In the genomic region with DNA sequence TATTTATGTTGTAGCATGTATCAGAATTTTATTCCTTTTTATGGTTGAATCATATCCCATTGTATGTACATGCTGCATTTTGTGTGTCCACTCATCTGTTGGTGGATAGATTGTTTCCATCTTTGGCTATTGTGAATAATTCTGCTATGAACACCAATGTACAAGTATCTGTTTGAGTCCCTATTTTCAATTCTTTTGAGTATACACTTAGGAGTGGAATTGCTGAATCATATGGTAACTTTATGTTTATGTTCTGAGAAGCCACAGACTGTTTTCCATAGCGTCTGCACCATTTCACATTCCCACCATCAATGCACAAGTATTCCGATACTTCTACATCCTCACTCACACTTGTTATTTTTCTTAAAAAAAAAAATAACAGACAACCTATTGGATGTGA, we compare ENCODE assay signal across 19 cellular contexts.
DNase-seq lines count a peak whose midpoint lies in the region; ATAC-seq and TF ChIP-seq lines count a peak whose summit lies in the region.
"Had no signal": no experiment of that assay in that cellular context is flagged by ENCODE, and none has a peak within 500 bp of the region (broad histone marks: within the 10 kb centered on the region; RNA-seq: fewer than 3 reads in every experiment).

No MANE protein-coding gene starts in this region.

- no TSS peak for BruUV-seq in MCF 10A (replicated peaks; lab: Mats Ljungman, UMichigan)

- ATAC-seq in natural killer cell treated with Interleukin-12 subunit alpha and Interleukin-12 subunit beta and Interleukin-15 and Interleukin-18, amount 100 ng/mL, for 72 hours = peak in 1 of 2 donors; percentile 65
- no peak for ATAC-seq in natural killer cell
- no peak for ATAC-seq in T-helper 17 cell
- ATAC-seq in stimulated activated naive CD8-positive, alpha-beta T cell treated with anti-CD3 and anti-CD28 coated beads, Interleukin-15, amount 100 ng/mL, for 72 hours = peak; percentile 81
- ATAC-seq: gastroesophageal sphincter had no signal

- POLR2A ChIA-PET in MCF 10A (lab: Yijun Ruan, JAX) = interaction anchor here (1.0 kb wide), 1 partner anchor 8 kb away, joined by 3 read pairs; no protein-coding TSS in a partner anchor

- DNase-seq in natural killer cell treated with Interleukin-12 subunit alpha and Interleukin-12 subunit beta and Interleukin-15 and Interleukin-18, amount 100 ng/mL, for 72 hours (ENCODE audit: low spot score) = no peak
- DNase-seq in natural killer cell = no peak
- no peak for DNase-seq in T-helper 17 cell
- DNase-seq in choroid plexus epithelial cell (ENCODE audit: low read depth) = peak; percentile 67
- DNase-seq in stimulated activated naive CD8-positive, alpha-beta T cell treated with anti-CD3 and anti-CD28 coated beads, Interleukin-15, amount 100 ng/mL, for 72 hours = no peak
- DNase-seq in SJCRH30 = no peak
- DNase-seq in NCI-H1436 (lab: John Stamatoyannopoulos, UW) = no peak
- DNase-seq in MCF 10A (ENCODE audit: unreplicated experiment) = no peak
- DNase-seq: activated CD8-positive, alpha-beta memory T cell treated with anti-CD3 and anti-CD28 coated beads, Interleukin-2, amount 50 U/mL, for 4 hours; AML-193; Calu3; dorsolateral prefrontal cortex; EL; NCI-H1694 treated with DMSO at 0.1 percent for 48 hours; NCI-H2227 treated with DMSO at 0.1 percent for 48 hours; transverse colon had no signal

- peak overlapping the region; percentile 50 to 81 for H3K27ac Mint-ChIP-seq in natural killer cell treated with Interleukin-12 subunit alpha and Interleukin-12 subunit beta and Interleukin-15 and Interleukin-18, amount 100 ng/mL, for 72 hours
- H3K27ac Mint-ChIP-seq in natural killer cell (no peak overlapping the region), T-helper 17 cell (peak overlapping the region; percentile 98), MCF 10A (ENCODE audit: low read depth, unreplicated experiment) (no peak overlapping the region)
- peak overlapping the region in 1 of 2 donors; percentile 76 for H3K27ac Mint-ChIP-seq in stimulated activated naive CD8-positive, alpha-beta T cell treated with anti-CD3 and anti-CD28 coated beads, Interleukin-15, amount 100 ng/mL, for 72 hours
- H3K27ac Mint-ChIP-seq: T-helper 1 cell treated with Interleukin-12 subunit alpha and Interleukin-12 subunit beta and Interleukin-4 antibody, amounts not matched to agents 30 μg/mL and 1 μg/mL, for 36 hours had no signal

- no peaks in the 10 kb centered on the region for H3K4me1 ChIP-seq in SJCRH30
- H3K4me1 ChIP-seq: gastroesophageal sphincter had no signal

- no peaks in the 10 kb centered on the region for H3K27me3 ChIP-seq in SJCRH30
- H3K27me3 ChIP-seq: cardiac muscle cell, dorsolateral prefrontal cortex, gastroesophageal sphincter, transverse colon had no signal

- H3K9me3 Mint-ChIP-seq in natural killer cell treated with Interleukin-12 subunit alpha and Interleukin-12 subunit beta and Interleukin-15 and Interleukin-18, amount 100 ng/mL, for 72 hours = no peaks in the 10 kb centered on the region
- no peaks in the 10 kb centered on the region for H3K9me3 Mint-ChIP-seq in natural killer cell
- no peaks in the 10 kb centered on the region for H3K9me3 Mint-ChIP-seq in stimulated activated naive CD8-positive, alpha-beta T cell treated with anti-CD3 and anti-CD28 coated beads, Interleukin-15, amount 100 ng/mL, for 72 hours
- no peaks in the 10 kb centered on the region for H3K9me3 Mint-ChIP-seq in MCF 10A (ENCODE audit: unreplicated experiment)
- H3K9me3 Mint-ChIP-seq: T-helper 1 cell treated with Interleukin-12 subunit alpha and Interleukin-12 subunit beta and Interleukin-4 antibody, amounts not matched to agents 30 μg/mL and 1 μg/mL, for 36 hours had no signal

- TF ChIP-seq CTCF in natural killer cell (IDR thresholded peaks at IDR 0.05) (no peak), choroid plexus epithelial cell (conservative IDR thresholded peaks at IDR 0.05; ENCODE audit: low read depth, low read length) (no peak), MCF 10A (IDR thresholded peaks at IDR 0.05; ENCODE audit: unreplicated experiment) (no peak)

- H3K27me3 Mint-ChIP-seq in natural killer cell treated with Interleukin-12 subunit alpha and Interleukin-12 subunit beta and Interleukin-15 and Interleukin-18, amount 100 ng/mL, for 72 hours = no peaks in the 10 kb centered on the region
- H3K27me3 Mint-ChIP-seq in natural killer cell (ENCODE audit: low read depth in 2 of 2) (no peaks in the 10 kb centered on the region), T-helper 17 cell (no peaks in the 10 kb centered on the region), MCF 10A (ENCODE audit: insufficient read depth, unreplicated experiment) (no peaks in the 10 kb centered on the region)
- H3K27me3 Mint-ChIP-seq in stimulated activated naive CD8-positive, alpha-beta T cell treated with anti-CD3 and anti-CD28 coated beads, Interleukin-15, amount 100 ng/mL, for 72 hours = no peaks in the 10 kb centered on the region

- no peaks in the 10 kb centered on the region for H3K9me3 ChIP-seq in T-helper 17 cell (ENCODE audit: control insufficient read depth, low read length, poor library complexity, severe bottlenecking)
- no peaks in the 10 kb centered on the region for H3K9me3 ChIP-seq in SJCRH30 (replicated peaks)
- H3K9me3 ChIP-seq: gastroesophageal sphincter, transverse colon had no signal

- CTCF ChIA-PET in MCF 10A (lab: Yijun Ruan, JAX) = no interaction called here

- no peak overlapping the region for H3K4me3 ChIP-seq in choroid plexus epithelial cell (ENCODE audit: low read depth, low read length)
- no peak overlapping the region for H3K4me3 ChIP-seq in SJCRH30
- H3K4me3 ChIP-seq: cardiac muscle cell, dorsolateral prefrontal cortex, gastroesophageal sphincter, transverse colon had no signal

- no peak overlapping the region for H3K4me3 Mint-ChIP-seq in natural killer cell treated with Interleukin-12 subunit alpha and Interleukin-12 subunit beta and Interleukin-15 and Interleukin-18, amount 100 ng/mL, for 72 hours
- H3K4me3 Mint-ChIP-seq in natural killer cell (no peak overlapping the region), T-helper 17 cell (peak overlapping the region; percentile 51), MCF 10A (ENCODE audit: unreplicated experiment) (no peak overlapping the region)
- H3K4me3 Mint-ChIP-seq in stimulated activated naive CD8-positive, alpha-beta T cell treated with anti-CD3 and anti-CD28 coated beads, Interleukin-15, amount 100 ng/mL, for 72 hours = peak overlapping the region in 1 of 2 donors; percentile 50
- H3K4me3 Mint-ChIP-seq: T-helper 1 cell treated with Interleukin-12 subunit alpha and Interleukin-12 subunit beta and Interleukin-4 antibody, amounts not matched to agents 30 μg/mL and 1 μg/mL, for 36 hours had no signal

- peaks cover 9 to 20% of the 10 kb centered on the region in 2 donors for H3K4me1 Mint-ChIP-seq in natural killer cell treated with Interleukin-12 subunit alpha and Interleukin-12 subunit beta and Interleukin-15 and Interleukin-18, amount 100 ng/mL, for 72 hours (ENCODE audit: low read depth in 2 of 2)
- H3K4me1 Mint-ChIP-seq in natural killer cell (peaks cover 0 to 13% of the 10 kb centered on the region in 2 donors), T-helper 17 cell (peaks cover 44% of the 10 kb centered on the region), MCF 10A (ENCODE audit: insufficient read depth, unreplicated experiment) (no peaks in the 10 kb centered on the region)
- H3K4me1 Mint-ChIP-seq in stimulated activated naive CD8-positive, alpha-beta T cell treated with anti-CD3 and anti-CD28 coated beads, Interleukin-15, amount 100 ng/mL, for 72 hours = peaks cover 60% of the 10 kb centered on the region

- no peak overlapping the region for H3K27ac ChIP-seq in SJCRH30
- H3K27ac ChIP-seq: cardiac muscle cell, gastroesophageal sphincter, transverse colon had no signal

- no peaks in the 10 kb centered on the region for H3K36me3 Mint-ChIP-seq in natural killer cell treated with Interleukin-12 subunit alpha and Interleukin-12 subunit beta and Interleukin-15 and Interleukin-18, amount 100 ng/mL, for 72 hours
- H3K36me3 Mint-ChIP-seq in natural killer cell = no peaks in the 10 kb centered on the region
- no peaks in the 10 kb centered on the region for H3K36me3 Mint-ChIP-seq in T-helper 17 cell (ENCODE audit: low read depth)
- no peaks in the 10 kb centered on the region for H3K36me3 Mint-ChIP-seq in MCF 10A (ENCODE audit: insufficient read depth, unreplicated experiment)

- H3K36me3 ChIP-seq in SJCRH30 = no peaks in the 10 kb centered on the region
- H3K36me3 ChIP-seq: cardiac muscle cell, gastroesophageal sphincter, transverse colon had no signal

- intact Hi-C loops in natural killer cell (cut with micrococcal nuclease) = no loop called here
- intact Hi-C loops in MCF 10A (cut with micrococcal nuclease) = no loop called here

Comparison
In these comparisons a context has a peak if more than half of its experiments do, and no peak if none do; other contexts are left out.
1. H3K27ac Mint-ChIP-seq: peak in natural killer cell treated with Interleukin-12 subunit alpha and Interleukin-12 subunit beta and Interleukin-15 and Interleukin-18, amount 100 ng/mL, for 72 hours (2 of 2) and T-helper 17 cell (single experiment); none in natural killer cell (0 of 2) and MCF 10A (single experiment).